In the genomic region with DNA sequence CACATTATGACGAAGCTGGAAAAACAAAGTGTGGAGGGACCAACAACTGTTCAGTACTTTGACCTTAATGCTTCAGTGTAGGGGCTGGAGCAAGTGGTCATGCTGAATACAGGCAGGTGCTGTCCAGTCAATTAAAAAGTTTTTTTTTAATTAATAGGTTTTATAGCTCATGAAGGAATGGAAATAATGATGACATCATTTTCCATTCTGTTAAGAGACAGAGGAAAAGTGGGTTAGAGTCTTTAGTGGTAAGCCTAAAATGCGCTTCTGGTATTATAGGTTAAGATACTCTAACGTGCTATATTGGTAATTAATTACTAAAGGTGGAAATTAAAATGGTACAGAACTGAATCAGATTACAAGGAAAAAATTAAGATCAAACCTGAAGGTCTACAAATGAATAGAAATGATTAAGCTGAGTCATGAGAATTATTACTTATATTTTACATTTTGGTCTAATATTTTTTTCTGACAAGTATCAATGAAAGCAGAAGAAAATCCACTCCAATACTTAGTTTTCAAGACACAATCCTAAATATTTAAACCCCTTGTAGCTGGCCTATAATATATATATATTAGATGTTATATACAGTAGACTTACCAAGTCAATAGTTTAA, we compare ENCODE assay signal across 16 cellular contexts. TPM values are rescaled to one million over a fixed set of nuclear protein-coding genes. Genes with fewer than 3 reads are reported as not detected.
DNase-seq lines count a peak whose midpoint lies in the region; ATAC-seq, FAIRE-seq and TF ChIP-seq lines count a peak whose summit lies in the region.
"Had no signal": no experiment of that assay in that cellular context is flagged by ENCODE, and none has a peak within 500 bp of the region (broad histone marks: within the 10 kb centered on the region; RNA-seq: fewer than 3 reads in every experiment).

No MANE protein-coding gene starts in this region.

- no peak overlapping the region for H3K4me3 ChIP-seq in A549
- H3K4me3 ChIP-seq in GM12878, result no peak overlapping the region
- no peak overlapping the region for H3K4me3 ChIP-seq in small intestine (ENCODE audit: low read depth in 1 of 2, low read length in 2 of 2)
- no peak overlapping the region for H3K4me3 ChIP-seq in mesendoderm (ENCODE audit: low read length)
- H3K4me3 ChIP-seq in right cardiac atrium (ENCODE audit: low read length), result no peak overlapping the region
- H3K4me3 ChIP-seq: BLaER1 had no signal

- TF ChIP-seq EP300 in A549 (IDR thresholded peaks at IDR 0.05) (no peak), GM12878 (IDR thresholded peaks at IDR 0.05; ENCODE audit: borderline replicate concordance in 1 of 2, control insufficient read depth in 1 of 2, low read depth in 2 of 2, low read length in 2 of 2) (no peak)

- BruUV-seq in GM12878 (replicated peaks; lab: Mats Ljungman, UMichigan), result no TSS peak

- no peak overlapping the region for H2BK5ac ChIP-seq in mesendoderm (ENCODE audit: low read length)

- H3K23ac ChIP-seq in mesendoderm (ENCODE audit: low read length), result no peak overlapping the region

- H4K20me1 ChIP-seq in GM12878 (ENCODE audit: control insufficient read depth, insufficient read depth), result no peaks in the 10 kb centered on the region

- DNase-seq in A549 (ENCODE audit: low read depth in 1 of 2, low spot score in 1 of 2), result no peak
- no peak for DNase-seq in GM12878 (ENCODE audit: low read depth, low spot score)
- no peak for DNase-seq in small intestine
- DNase-seq in mesendoderm, result no peak
- no peak for DNase-seq in right cardiac atrium
- DNase-seq: Calu3; CD8-positive, alpha-beta T cell; DMS79 treated with DMSO at 0.1 percent for 48 hours; GF-D8; GOT3; H7; KBM-7 had no signal

- TF ChIP-seq CTCF in A549 (IDR thresholded peaks at IDR 0.05), result no peak
- TF ChIP-seq CTCF in GM12878 (IDR thresholded peaks at IDR 0.05 in 2 of 3, conservative IDR thresholded peaks at IDR 0.05 in 1 of 3; ENCODE audit: control insufficient read depth in 2 of 3, extremely low read depth in 1 of 3, insufficient read depth in 1 of 3, low read depth in 3 of 3, low read length in 3 of 3), result no peak

- FAIRE-seq in A204.1 (lab: Jason Lieb, UNC) (peak; percentile 70), A549 (lab: Jason Lieb, UNC) (no peak), GM12878 (lab: Jason Lieb, UNC) (peak; percentile 38), small intestine (lab: Jason Lieb, UNC) (peak; percentile 67)

- H3K56ac ChIP-seq in mesendoderm (ENCODE audit: low read length), result no peak overlapping the region

- RAD21 ChIA-PET in GM12878 (lab: Charles Lee; ENCODE audit: unreplicated experiment), result no interaction called here

- H3K36me3 ChIP-seq in GM12878 (ENCODE audit: control insufficient read depth in 2 of 2, insufficient read depth in 2 of 2, low read length in 1 of 2), result peaks cover 3 to 36% of the 10 kb centered on the region in 2 experiments
- H3K36me3 ChIP-seq in small intestine (ENCODE audit: control insufficient read depth in 2 of 2, insufficient read depth in 2 of 2, low read length in 2 of 2), result peaks cover 11 to 33% of the 10 kb centered on the region in 2 donors
- H3K36me3 ChIP-seq in mesendoderm (ENCODE audit: control insufficient read depth, insufficient read depth, low read length), result peaks cover 5% of the 10 kb centered on the region

- no peaks in the 10 kb centered on the region for H3K79me2 ChIP-seq in GM12878 (ENCODE audit: control insufficient read depth, insufficient read depth, low read length)
- no peaks in the 10 kb centered on the region for H3K79me2 ChIP-seq in mesendoderm (ENCODE audit: control insufficient read depth, insufficient read depth, low read length)

- no peak overlapping the region for H3K18ac ChIP-seq in mesendoderm (ENCODE audit: low read length)

- POLR2A ChIA-PET in A549 (lab: Yijun Ruan, JAX) (interaction anchor here (1.5 kb wide), 1 partner anchor 16 kb away, joined by 5 read pairs; a partner anchor contains a TSS), GM12878 (lab: Charles Lee) (no interaction called here)

- H2BK120ac ChIP-seq in mesendoderm (ENCODE audit: low read depth, low read length), result no peak overlapping the region

- CTCF ChIA-PET in A549 (lab: Yijun Ruan, JAX), result interaction anchor here (0.6 kb wide), 1 partner anchor 11 kb away, joined by 3 read pairs; no protein-coding TSS in a partner anchor
- CTCF ChIA-PET in GM12878 (lab: Yijun Ruan, JAX), result no interaction called here

- no peak overlapping the region for H4K8ac ChIP-seq in mesendoderm (ENCODE audit: low read depth, low read length)

- no peak for TF ChIP-seq POLR2A in A549 (IDR thresholded peaks at IDR 0.05; ENCODE audit: low read length)
- TF ChIP-seq POLR2A in GM12878 (IDR thresholded peaks at IDR 0.05; ENCODE audit: low read depth, low read length), result no peak

- TF ChIP-seq RAD21 in A549 (conservative IDR thresholded peaks at IDR 0.05 in 1 of 2, IDR thresholded peaks at IDR 0.05 in 1 of 2) (no peak), GM12878 (IDR thresholded peaks at IDR 0.05; ENCODE audit: insufficient read depth, low read depth, low read length) (no peak)

- H4K5ac ChIP-seq in mesendoderm (ENCODE audit: low read length), result no peak overlapping the region

- no peak overlapping the region for H3K27ac ChIP-seq in A549
- H3K27ac ChIP-seq in GM12878 (ENCODE audit: control insufficient read depth, insufficient read depth), result no peak overlapping the region
- H3K27ac ChIP-seq in small intestine (ENCODE audit: low read depth in 1 of 2, low read length in 1 of 2), result no peak overlapping the region
- H3K27ac ChIP-seq in mesendoderm (ENCODE audit: low read depth, low read length), result no peak overlapping the region
- no peak overlapping the region for H3K27ac ChIP-seq in right cardiac atrium (ENCODE audit: low read length)
- H3K27ac ChIP-seq: BLaER1 had no signal

- SMC1A ChIA-PET in GM12878 (lab: Charles Lee; ENCODE audit: uncharacterized antibody, unreplicated experiment), result interaction anchor here (1.0 to 1.6 kb wide), 2 partner anchors 14 to 16 kb away, joined by 3 to 4 read pairs; a partner anchor contains a TSS

- H3K27me3 ChIP-seq in GM12878 (replicated peaks in 1 of 2; ENCODE audit: control insufficient read depth in 2 of 2, insufficient read depth in 2 of 2, low read length in 1 of 2) (no peaks in the 10 kb centered on the region), small intestine (ENCODE audit: control insufficient read depth in 2 of 2, insufficient read depth in 2 of 2, low read length in 2 of 2) (no peaks in the 10 kb centered on the region), mesendoderm (ENCODE audit: insufficient read depth, low read length, poor library complexity) (no peaks in the 10 kb centered on the region), right cardiac atrium (ENCODE audit: control insufficient read depth, insufficient read depth) (no peaks in the 10 kb centered on the region)
- H3K27me3 ChIP-seq: BLaER1 had no signal

- 91% methylated on average over 3 of the region's 3 CpGs for WGBS in A549 (ENCODE audit: missing lambda C conversion rate)
- 77% methylated on average over 3 of the region's 3 CpGs for WGBS in GM12878 (ENCODE audit: insufficient coverage, insufficient replicate concordance, low lambda C conversion rate, missing lambda C conversion rate)
- WGBS in small intestine, 3 donors, result 74 to 86% (median 79%) methylated on average over 3 of the region's 3 CpGs
- no CpG with 5 or more reads among the region's 3 CpGs for whole genome bisulfite sequencing in mesendoderm (ENCODE audit: extremely low coverage, insufficient coverage, low lambda C conversion rate)
- WGBS in right cardiac atrium, result 84% methylated on average over 3 of the region's 3 CpGs

- H3K4me1 ChIP-seq in A549 (no peaks in the 10 kb centered on the region), GM12878 (ENCODE audit: control insufficient read depth, insufficient read depth, low read length) (no peaks in the 10 kb centered on the region), small intestine (ENCODE audit: control insufficient read depth in 2 of 2, insufficient read depth in 1 of 2, low read depth in 1 of 2, low read length in 1 of 2) (no peaks in the 10 kb centered on the region), mesendoderm (ENCODE audit: control insufficient read depth, low read depth, low read length) (no peaks in the 10 kb centered on the region), right cardiac atrium (ENCODE audit: control insufficient read depth, insufficient read depth, low read length) (no peaks in the 10 kb centered on the region)
- H3K4me1 ChIP-seq: BLaER1 had no signal

- intact Hi-C loops in GM12878 (cut with micrococcal nuclease; ENCODE audit: unreplicated experiment), result no loop called here
- intact Hi-C loops in right cardiac atrium (cut with DNase I), result loop anchor here in 3 of 4 donors (10.0 kb wide), 2 partner anchors 51 to 61 kb away; no protein-coding TSS in a partner anchor

- H3K4ac ChIP-seq in mesendoderm (ENCODE audit: low read depth, low read length), result no peak overlapping the region

- H3K9me3 ChIP-seq in A549, result no peaks in the 10 kb centered on the region
- no peaks in the 10 kb centered on the region for H3K9me3 ChIP-seq in GM12878 (replicated peaks; ENCODE audit: control insufficient read depth, insufficient read depth, low read length)
- H3K9me3 ChIP-seq in small intestine (ENCODE audit: control insufficient read depth, low read depth), result no peaks in the 10 kb centered on the region
- H3K9me3 ChIP-seq in right cardiac atrium (ENCODE audit: control insufficient read depth, low read length), result no peaks in the 10 kb centered on the region
- H3K9me3 ChIP-seq: BLaER1 had no signal

- no peak overlapping the region for H2AK5ac ChIP-seq in mesendoderm (ENCODE audit: low read length)

- no peak overlapping the region for H2AFZ ChIP-seq in GM12878 (ENCODE audit: control insufficient read depth, low read depth, low read length)

- no peak for ATAC-seq in A549
- ATAC-seq in GM12878, result no peak
- no peak for ATAC-seq in HG03280 (IDR thresholded peaks at IDR 0.05; ENCODE audit: unreplicated experiment)
- ATAC-seq in right cardiac atrium, result no peak
- ATAC-seq: CD8-positive, alpha-beta T cell; HCT116 had no signal

- in situ Hi-C loops in GM12878 (cut with MboI), result no loop called here

- H3K79me1 ChIP-seq in mesendoderm (ENCODE audit: low read length), result no peaks in the 10 kb centered on the region

- H3K4me2 ChIP-seq in A549 (no peak overlapping the region), GM12878 (ENCODE audit: control insufficient read depth, insufficient read depth) (no peak overlapping the region), mesendoderm (ENCODE audit: low read length) (no peak overlapping the region)
- H3K4me2 ChIP-seq: BLaER1 had no signal

- H3K9ac ChIP-seq in GM12878 (ENCODE audit: control insufficient read depth, insufficient read depth, low read length) (no peak overlapping the region), mesendoderm (ENCODE audit: low read length) (no peak overlapping the region)
- H3K9ac ChIP-seq: BLaER1 had no signal

- no peak overlapping the region for H2BK15ac ChIP-seq in mesendoderm (replicated peaks; ENCODE audit: low read depth)

RNA-seq across cellular contexts. Expression of a gene that starts 15.5 kb away (rescaled TPM):
- polyA plus RNA-seq in A549 (2011; rRNA removed) (75.7 and 83.7 TPM in 2 replicates), A549 (2017; fragmentation: RNase III; extraction: RNeasy Plus Mini Kit Qiagen cat#74134 plus additional on column Dnase treatment) (38.9 to 47.5 TPM (median 46.4 TPM) in 3 replicates), GM12878 (2011; rRNA removed) (26.5 and 34.3 TPM in 2 replicates), GM12878 (2014; fragmentation: Illumina TruSeq; extraction: Trizol) (18.0 and 24.5 TPM in 2 replicates), GM12878 (2014; fragmentation: Nextera tagmentation; extraction: Ambion mirVana) (10 to 100 TPM in 1 of 2 experiments, 1 to 10 TPM in 1; 6.0 to 13.3 TPM), GM12878 (2014; rRNA removed) (20.7 and 22.4 TPM in 2 replicates), GM12878 (2016; fragmentation: Nextera tagmentation; extraction: Ambion mirVana) (10 to 100 TPM; 41.2 to 44.0 TPM), small intestine (100 to 1,000 TPM in 1 of 3 donors, 10 to 100 TPM in 2; 40.0 to 135 (median 82.1) TPM), right cardiac atrium (77.3 TPM)
- polyA plus RNA-seq in A549 (2012; cell fraction: cytosol; rRNA removed), result 22.3 and 31.0 TPM in 2 replicates
- polyA plus RNA-seq in A549 (2012; cell fraction: nucleus; rRNA removed), result 26.1 and 30.1 TPM in 2 replicates
- 27.5 and 31.6 TPM in 2 replicates for polyA minus RNA-seq in A549 (2011; rRNA and poly(A)+ RNA removed)
- 49.7 and 50.5 TPM in 2 replicates for total RNA-seq in GM12878 (2013; cell fraction: nucleolus; rRNA removed)
- total RNA-seq in GM12878 (2014; rRNA removed) (43.9 and 45.0 TPM in 2 replicates), GM12878 (2014; rRNA removed; fragmentation: Illumina TruSeq; extraction: Trizol) (23.9 and 25.0 TPM in 2 replicates), GM12878 (2021) (20.5 and 21.8 TPM in 2 replicates), right cardiac atrium (10 to 100 TPM; 71.5 to 91.9 (median 74.1) TPM)
- 10.7 TPM for polyA plus RNA-seq in GM12878 (2011; ENCODE audit: low read depth)
- 9.8 and 13.5 TPM in 2 replicates for polyA plus RNA-seq in GM12878 (2011; cell fraction: cytosol; rRNA removed)
- 37.5 and 44.1 TPM in 2 replicates for polyA plus RNA-seq in GM12878 (2011; cell fraction: nucleus; rRNA removed)
- 21.8 and 21.9 TPM in 2 replicates for polyA plus RNA-seq in GM12878 (2012)
- 19.6 and 34.6 TPM in 2 replicates for polyA minus RNA-seq in GM12878 (2011; rRNA and poly(A)+ RNA removed)
- polyA minus RNA-seq in GM12878 (2011; cell fraction: cytosol; rRNA and poly(A)+ RNA removed), result 6.7 and 9.5 TPM in 2 replicates
- 19.3 and 27.4 TPM in 2 replicates for polyA minus RNA-seq in GM12878 (2011; cell fraction: nucleus; rRNA and poly(A)+ RNA removed)
- 26.2 TPM for polyA plus RNA-seq in mesendoderm (2013, experiment 1 of 2)
- polyA plus RNA-seq in mesendoderm (2013, experiment 2 of 2), result 26.3 TPM
